11 cellular contexts compared by ENCODE assay signal in genomic region chr1:23720256-23720995, GRCh38. TPM values are rescaled to one million over a fixed set of nuclear protein-coding genes. Genes with fewer than 3 reads are reported as not detected.
DNase-seq lines count a peak whose midpoint lies in the region; ATAC-seq and TF ChIP-seq lines count a peak whose summit lies in the region.
"Had no signal": no experiment of that assay in that cellular context is flagged by ENCODE, and none has a peak within 500 bp of the region (broad histone marks: within the 10 kb centered on the region; RNA-seq: fewer than 3 reads in every experiment).

No MANE protein-coding gene starts in this region.

- no peaks in the 10 kb centered on the region for H3K4me1 ChIP-seq in esophagus squamous epithelium

- CTCF ChIA-PET in activated naive CD4-positive, alpha-beta T cell treated with anti-CD3 and anti-CD28 coated beads for 36 hours (lab: Charles Lee): interaction anchor here (0.6 to 1.0 kb wide), 2 partner anchors 12 to 24 kb away, joined by 3 to 4 read pairs; no protein-coding TSS in a partner anchor

- no peaks in the 10 kb centered on the region for H3K27me3 Mint-ChIP-seq in activated naive CD4-positive, alpha-beta T cell treated with anti-CD3 and anti-CD28 coated beads for 36 hours (ENCODE audit: low read depth)

- H3K4me3 Mint-ChIP-seq in activated naive CD4-positive, alpha-beta T cell treated with anti-CD3 and anti-CD28 coated beads for 36 hours: no peak overlapping the region

- no peaks in the 10 kb centered on the region for H3K9me3 ChIP-seq in esophagus squamous epithelium
- H3K9me3 ChIP-seq: BLaER1 had no signal

- peaks cover 5% of the 10 kb centered on the region for H3K36me3 Mint-ChIP-seq in activated naive CD4-positive, alpha-beta T cell treated with anti-CD3 and anti-CD28 coated beads for 36 hours (ENCODE audit: low read depth)

- WGBS in esophagus squamous epithelium, 2 donors: 67 to 84% methylated on average over 10 of the region's 10 CpGs

- H3K4me3 ChIP-seq in esophagus squamous epithelium: no peak overlapping the region
- H3K4me3 ChIP-seq: BLaER1 had no signal

- TF ChIP-seq CTCF in esophagus squamous epithelium (IDR thresholded peaks at IDR 0.05): no peak

- H3K27me3 ChIP-seq in esophagus squamous epithelium: no peaks in the 10 kb centered on the region
- H3K27me3 ChIP-seq: BLaER1 had no signal

- TF ChIP-seq POLR2A in esophagus squamous epithelium (IDR thresholded peaks at IDR 0.05) (no peak), erythroblast (IDR thresholded peaks at IDR 0.05; ENCODE audit: low read length) (no peak)

- intact Hi-C loops in activated naive CD4-positive, alpha-beta T cell treated with anti-CD3 and anti-CD28 coated beads for 36 hours (cut with micrococcal nuclease): loop anchor here (2.0 kb wide), 1 partner anchor 24 kb away; no protein-coding TSS in a partner anchor
- intact Hi-C loops in esophagus squamous epithelium (cut with DNase I): no loop called here

- ATAC-seq in HG02642 (IDR thresholded peaks at IDR 0.05; ENCODE audit: poor library complexity, unreplicated experiment): peak; percentile 70
- peak; percentile 88 for ATAC-seq in stimulated activated naive CD8-positive, alpha-beta T cell treated with anti-CD3 and anti-CD28 coated beads, Interleukin-15, Interleukin-2, amounts not matched to agents 100 U/mL and 50 U/mL, for 24 hours
- ATAC-seq: HepG2 had no signal

- H3K36me3 ChIP-seq in esophagus squamous epithelium: peaks cover 0 to 7% (median 3%) of the 10 kb centered on the region in 3 donors

- H3K27ac Mint-ChIP-seq in activated naive CD4-positive, alpha-beta T cell treated with anti-CD3 and anti-CD28 coated beads for 36 hours: peak overlapping the region; percentile 67

- peak; percentile 57 for DNase-seq in activated naive CD4-positive, alpha-beta T cell treated with anti-CD3 and anti-CD28 coated beads for 36 hours
- DNase-seq in activated naive CD4-positive, alpha-beta T cell treated with anti-CD3 and anti-CD28 coated beads, Interleukin-2, amount 50 U/mL, for 16 hours: no peak
- DNase-seq in RPMI7951 (ENCODE audit: low read depth): peak; percentile 38
- DNase-seq in stimulated activated naive CD8-positive, alpha-beta T cell treated with anti-CD3 and anti-CD28 coated beads, Interleukin-15, Interleukin-2, amounts not matched to agents 100 U/mL and 50 U/mL, for 24 hours: peak; percentile 32
- DNase-seq in esophagus squamous epithelium (lab: John Stamatoyannopoulos, UW): no peak
- DNase-seq in erythroblast (lab: John Stamatoyannopoulos, UW): no peak
- no peak for DNase-seq in DMS79 (lab: John Stamatoyannopoulos, UW)

- no peaks in the 10 kb centered on the region for H3K9me3 Mint-ChIP-seq in activated naive CD4-positive, alpha-beta T cell treated with anti-CD3 and anti-CD28 coated beads for 36 hours

- no peak overlapping the region for H3K27ac ChIP-seq in esophagus squamous epithelium
- H3K27ac ChIP-seq: BLaER1, VCaP had no signal

- peaks cover 28% of the 10 kb centered on the region for H3K4me1 Mint-ChIP-seq in activated naive CD4-positive, alpha-beta T cell treated with anti-CD3 and anti-CD28 coated beads for 36 hours (ENCODE audit: low read depth)

RNA-seq across cellular contexts. Expression of gene ELOA, which starts 22.8 kb away (rescaled TPM):
- total RNA-seq in activated naive CD4-positive, alpha-beta T cell treated with anti-CD3 and anti-CD28 coated beads for 36 hours: 10 to 100 TPM; 21.8 to 22.6 TPM
- 48.9 and 57.0 TPM in 2 replicates for total RNA-seq in RPMI7951 (2014; rRNA removed; shearing (Covaris generic))
- total RNA-seq in esophagus squamous epithelium: 10 to 100 TPM; 37.8 to 44.0 (median 41.2) TPM

RNA-seq across cellular contexts. Expression of gene RPL11, which starts 28.8 kb away (rescaled TPM):
- 1,000 to 10,000 TPM; 1,701 to 1,742 TPM for total RNA-seq in activated naive CD4-positive, alpha-beta T cell treated with anti-CD3 and anti-CD28 coated beads for 36 hours
- 1,145 and 1,398 TPM in 2 replicates for total RNA-seq in RPMI7951 (2014; rRNA removed; shearing (Covaris generic))
- 1,000 to 10,000 TPM in 2 of 4 donors, 100 to 1,000 TPM in 2; 698 to 1,431 (median 989) TPM for total RNA-seq in esophagus squamous epithelium

RNA-seq across cellular contexts. Expression of gene PITHD1, which starts 57.8 kb away (rescaled TPM):
- total RNA-seq in activated naive CD4-positive, alpha-beta T cell treated with anti-CD3 and anti-CD28 coated beads for 36 hours: 10 to 100 TPM; 73.8 to 75.1 TPM
- total RNA-seq in RPMI7951 (2014; rRNA removed; shearing (Covaris generic)): 42.3 and 47.0 TPM in 2 replicates
- total RNA-seq in esophagus squamous epithelium: 10 to 100 TPM; 57.4 to 86.3 (median 78.0) TPM

Comparison
In these comparisons a context has a peak if more than half of its experiments do, and no peak if none do; other contexts are left out.
1. DNase-seq: peak in activated naive CD4-positive, alpha-beta T cell treated with anti-CD3 and anti-CD28 coated beads for 36 hours (single experiment), RPMI7951 (single experiment) and stimulated activated naive CD8-positive, alpha-beta T cell treated with anti-CD3 and anti-CD28 coated beads, Interleukin-15, Interleukin-2, amounts not matched to agents 100 U/mL and 50 U/mL, for 24 hours (single experiment); none in activated naive CD4-positive, alpha-beta T cell treated with anti-CD3 and anti-CD28 coated beads, Interleukin-2, amount 50 U/mL, for 16 hours (single experiment), esophagus squamous epithelium (single experiment), erythroblast (0 of 2) and DMS79 (single experiment).